ENCODE assay signal across 16 cellular contexts in the genomic region with DNA sequence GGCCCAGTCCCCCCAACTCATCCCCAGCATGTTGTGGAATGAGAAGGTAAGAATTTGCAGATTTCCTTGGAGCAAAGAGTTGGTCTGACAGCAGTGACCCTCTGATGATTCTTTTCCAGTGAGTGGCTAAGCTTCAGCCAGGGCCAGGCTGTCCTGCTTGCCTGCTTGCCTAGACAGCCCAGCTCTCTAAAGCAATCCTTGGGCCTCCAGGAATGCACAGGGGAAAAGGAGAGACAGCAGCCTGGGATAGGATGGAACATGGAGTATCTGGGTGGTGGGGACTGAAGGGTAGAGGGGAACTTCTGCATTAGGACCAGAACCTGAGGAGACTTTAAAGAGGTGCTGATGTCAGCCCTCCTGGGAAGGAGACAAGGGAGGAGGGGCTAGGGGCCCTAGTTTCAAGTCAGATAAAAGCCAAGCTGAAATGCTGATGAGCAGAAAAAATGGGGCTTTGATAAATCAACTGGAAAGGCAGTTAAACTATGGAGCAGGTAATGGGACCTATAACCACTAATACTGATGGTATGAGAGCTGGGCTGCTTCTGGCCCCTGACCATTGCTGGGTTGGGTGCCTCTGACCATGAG. TPM values are rescaled to one million over a fixed set of nuclear protein-coding genes. Genes with fewer than 3 reads are reported as not detected.
DNase-seq lines count a peak whose midpoint lies in the region; ATAC-seq, FAIRE-seq and TF ChIP-seq lines count a peak whose summit lies in the region.
"Had no signal": no experiment of that assay in that cellular context is flagged by ENCODE, and none has a peak within 500 bp of the region (broad histone marks: within the 10 kb centered on the region; RNA-seq: fewer than 3 reads in every experiment).

No MANE protein-coding gene starts in this region.

- H3K27me3 Mint-ChIP-seq in CD8-positive, alpha-beta memory T cell, result peaks cover 73 to 79% of the 10 kb centered on the region in 2 donors
- peaks cover 43% of the 10 kb centered on the region for H3K27me3 Mint-ChIP-seq in IgD-negative memory B cell
- peaks cover 27 to 91% (median 66%) of the 10 kb centered on the region in 5 donors for H3K27me3 Mint-ChIP-seq in naive thymus-derived CD8-positive, alpha-beta T cell

- FAIRE-seq in K562 (lab: Jason Lieb, UNC) (peak; percentile 82), RCC 7860 (lab: Jason Lieb, UNC) (no peak)
- FAIRE-seq: GM12892, GM19239 had no signal

- peak overlapping the region; percentile 10 to 97 (median 66) for H3K4me3 Mint-ChIP-seq in CD8-positive, alpha-beta memory T cell
- H3K4me3 Mint-ChIP-seq in IgD-negative memory B cell, result peak overlapping the region in 3 of 4 donors; percentile 3 to 99 (median 65)
- peak overlapping the region in 9 of 10 donors; percentile 14 to 95 (median 90) for H3K4me3 Mint-ChIP-seq in naive thymus-derived CD8-positive, alpha-beta T cell

- no peaks in the 10 kb centered on the region for H3K36me3 ChIP-seq in CD8-positive, alpha-beta memory T cell (ENCODE audit: insufficient read depth, low read length)
- peaks cover 12% of the 10 kb centered on the region; the same call in 1 of the 3 replicates for H3K36me3 ChIP-seq in K562 (ENCODE audit: control insufficient read depth, insufficient read depth, low read length)
- no peaks in the 10 kb centered on the region for H3K36me3 ChIP-seq in BE2C
- H3K36me3 ChIP-seq: MG63 had no signal

- peaks cover 26% of the 10 kb centered on the region for H3K79me2 ChIP-seq in K562 (ENCODE audit: control insufficient read depth, insufficient read depth, low read length)

- BruUV-seq in K562 (replicated peaks; lab: Mats Ljungman, UMichigan), result no TSS peak

- no peak for TF ChIP-seq RAD21 in K562 (CRISPR knock-in tag; conservative IDR thresholded peaks at IDR 0.05 in 1 of 2, IDR thresholded peaks at IDR 0.05 in 1 of 2)

- no peaks in the 10 kb centered on the region for H4K20me1 ChIP-seq in K562 (replicated peaks; ENCODE audit: control insufficient read depth, insufficient read depth, low read length)

- TF ChIP-seq POLR2A in K562 (conservative IDR thresholded peaks at IDR 0.05), result no peak

- peak overlapping the region; percentile 57 for H3K27ac ChIP-seq in CD8-positive, alpha-beta memory T cell (ENCODE audit: low read depth, low read length)
- H3K27ac ChIP-seq in K562 (ENCODE audit: extremely low read depth, low read depth, low read length), result peak overlapping the region; percentile 86

- peak overlapping the region; percentile 47; the same call in 1 of the 2 replicates for H2AFZ ChIP-seq in K562 (ENCODE audit: low read depth, low read length)

- H3K9me3 ChIP-seq in CD8-positive, alpha-beta memory T cell (ENCODE audit: low read length), result no peaks in the 10 kb centered on the region
- H3K9me3 ChIP-seq in K562 (replicated peaks; ENCODE audit: control insufficient read depth, insufficient read depth, low read depth, low read length) (no peaks in the 10 kb centered on the region), BE2C (no peaks in the 10 kb centered on the region)
- H3K9me3 ChIP-seq: MG63, SK-N-SH had no signal

- POLR2A ChIA-PET in CD8-positive, alpha-beta memory T cell (lab: Charles Lee), result interaction anchor here (0.9 to 1.0 kb wide), 2 partner anchors 10 to 16 kb away, joined by 3 read pairs; a partner anchor contains a TSS
- POLR2A ChIA-PET in K562 (lab: Yijun Ruan, JAX), result interaction anchor here (0.6 to 1.6 kb wide), 6 partner anchors 10 to 1667 kb away, joined by 3 to 5 read pairs (median 3); no protein-coding TSS in a partner anchor
- POLR2A ChIA-PET in naive thymus-derived CD8-positive, alpha-beta T cell (lab: Charles Lee), result interaction anchor here (0.7 to 1.9 kb wide), 2 partner anchors 11 to 144 kb away, joined by 4 to 6 read pairs; no protein-coding TSS in a partner anchor

- H3K9me1 ChIP-seq in K562 (ENCODE audit: control insufficient read depth, insufficient read depth, low read length), result no peaks in the 10 kb centered on the region

- H3K27me3 ChIP-seq in CD8-positive, alpha-beta memory T cell (ENCODE audit: insufficient read depth, low read length, poor library complexity, severe bottlenecking), result peaks cover 47% of the 10 kb centered on the region
- H3K27me3 ChIP-seq in K562 (ENCODE audit: control insufficient read depth in 2 of 2, insufficient read depth in 2 of 2, low read length in 2 of 2) (no peaks in the 10 kb centered on the region), BE2C (peaks cover 97% of the 10 kb centered on the region)
- H3K27me3 ChIP-seq: MG63 had no signal

- peak overlapping the region; percentile 80 to 94; a peak in 3 of 4 replicates for H3K9ac ChIP-seq in K562 (ENCODE audit: insufficient read depth in 1 of 2, low read depth in 2 of 2, low read length in 2 of 2)
- H3K9ac ChIP-seq: SK-N-SH had no signal

- peak overlapping the region; percentile 71 for H3K4me2 ChIP-seq in K562 (ENCODE audit: insufficient read depth, low read length)
- H3K4me2 ChIP-seq: SK-N-SH had no signal

- TF ChIP-seq CTCF in K562 (IDR thresholded peaks at IDR 0.05 in 2 of 3, conservative IDR thresholded peaks at IDR 0.05 in 1 of 3; ENCODE audit: insufficient read depth in 2 of 3, low read depth in 1 of 3, low read length in 3 of 3) (no peak), BE2C (IDR thresholded peaks at IDR 0.05; ENCODE audit: low read depth, low read length) (no peak)

- H3K36me3 Mint-ChIP-seq in CD8-positive, alpha-beta memory T cell, result peaks cover 0 to 6% (median 0%) of the 10 kb centered on the region in 3 donors
- H3K36me3 Mint-ChIP-seq in IgD-negative memory B cell, result peaks cover 4% of the 10 kb centered on the region
- H3K36me3 Mint-ChIP-seq in naive thymus-derived CD8-positive, alpha-beta T cell, result peaks cover 0 to 10% (median 0%) of the 10 kb centered on the region in 3 donors

- no peak overlapping the region for H3K4me3 ChIP-seq in CD8-positive, alpha-beta memory T cell (ENCODE audit: low read length)
- H3K4me3 ChIP-seq in K562 (no peak overlapping the region), BE2C (ENCODE audit: low read depth, low read length) (no peak overlapping the region)

- TF ChIP-seq EP300 in K562 (IDR thresholded peaks at IDR 0.05; ENCODE audit: low read length), result no peak

- DNase-seq in CD8-positive, alpha-beta memory T cell, result no peak
- DNase-seq in K562 (ENCODE audit: extremely low read depth in 1 of 4, low spot score in 3 of 4), result peak in 1 of 4 experiments; percentile 66
- DNase-seq in naive thymus-derived CD8-positive, alpha-beta T cell, result no peak
- no peak for DNase-seq in BE2C
- no peak for DNase-seq in RCC 7860 (ENCODE audit: low spot score)
- DNase-seq in sciatic nerve (ENCODE audit: low spot score), result no peak
- DNase-seq: activated naive CD4-positive, alpha-beta T cell treated with Interleukin-2 at 50 U/mL for 16 hours; DMS153; GOT3; MG63; SK-N-SH had no signal

- CTCF ChIA-PET in CD8-positive, alpha-beta memory T cell (lab: Charles Lee), result interaction anchor here (1.1 to 2.1 kb wide), 3 partner anchors 9 to 155 kb away, joined by 3 to 8 read pairs (median 4); a partner anchor contains a TSS
- CTCF ChIA-PET in K562 (lab: Yijun Ruan, JAX; ENCODE audit: low intra/inter-chr PET ratio), result no interaction called here

- peak overlapping the region in 2 of 8 donors; percentile 7 to 48 for H3K27ac Mint-ChIP-seq in CD8-positive, alpha-beta memory T cell
- peak overlapping the region in 1 of 3 donors; percentile 33 for H3K27ac Mint-ChIP-seq in IgD-negative memory B cell
- peak overlapping the region in 2 of 10 donors; percentile 5 to 48 for H3K27ac Mint-ChIP-seq in naive thymus-derived CD8-positive, alpha-beta T cell
- H3K27ac Mint-ChIP-seq: dendritic cell treated with granulocyte-macrophage colony-stimulating factor and Interleukin-4, amounts not matched to agents 40 ng/mL and 50 ng/mL, for 4 days had no signal

- ATAC-seq in K562 (peak; percentile 31), sciatic nerve (no peak)
- no peak for ATAC-seq in naive thymus-derived CD8-positive, alpha-beta T cell

- intact Hi-C loops in K562 (cut with micrococcal nuclease) (no loop called here), sciatic nerve (cut with DNase I) (no loop called here)

- peaks cover 0 to 3% (median 0%) of the 10 kb centered on the region in 5 donors for H3K9me3 Mint-ChIP-seq in CD8-positive, alpha-beta memory T cell
- peaks cover 0 to 3% (median 0%) of the 10 kb centered on the region in 3 donors for H3K9me3 Mint-ChIP-seq in IgD-negative memory B cell
- no peaks in the 10 kb centered on the region for H3K9me3 Mint-ChIP-seq in naive thymus-derived CD8-positive, alpha-beta T cell
- H3K9me3 Mint-ChIP-seq: dendritic cell treated with granulocyte-macrophage colony-stimulating factor and Interleukin-4, amounts not matched to agents 40 ng/mL and 50 ng/mL, for 4 days had no signal

- H3K4me1 ChIP-seq in CD8-positive, alpha-beta memory T cell (ENCODE audit: insufficient read depth, low read length), result peaks cover 36% of the 10 kb centered on the region
- H3K4me1 ChIP-seq in K562 (replicated peaks in 1 of 2; ENCODE audit: control insufficient read depth in 2 of 2, insufficient read depth in 2 of 2, low read length in 2 of 2), result peaks cover 26 to 55% of the 10 kb centered on the region in 2 experiments
- H3K4me1 ChIP-seq in BE2C, result no peaks in the 10 kb centered on the region

- in situ Hi-C loops in K562 (cut with MboI), result no loop called here

- peaks cover 28 to 48% (median 41%) of the 10 kb centered on the region in 3 donors for H3K4me1 Mint-ChIP-seq in CD8-positive, alpha-beta memory T cell
- H3K4me1 Mint-ChIP-seq in IgD-negative memory B cell, result peaks cover 10 to 15% (median 12%) of the 10 kb centered on the region in 3 donors
- peaks cover 16 to 34% (median 30%) of the 10 kb centered on the region in 4 donors for H3K4me1 Mint-ChIP-seq in naive thymus-derived CD8-positive, alpha-beta T cell

RNA-seq across cellular contexts. Expression of a gene that starts 1.8 kb away (rescaled TPM):
- under 1 TPM; 0.89 to 0.96 TPM for total RNA-seq in CD8-positive, alpha-beta memory T cell
- polyA plus RNA-seq in CD8-positive, alpha-beta memory T cell, result 0.87 TPM
- polyA plus RNA-seq in IgD-negative memory B cell (not detected), K562 (2011; rRNA removed) (5.5 and 5.9 TPM in 2 replicates), K562 (2014; fragmentation: Illumina TruSeq; extraction: Trizol) (10.3 and 11.6 TPM in 2 replicates), K562 (2014; fragmentation: Nextera tagmentation; extraction: Ambion mirVana) (1 to 10 TPM; 5.7 to 5.8 TPM), K562 (2014; rRNA removed) (11.1 and 13.9 TPM in 2 replicates)
- total RNA-seq in K562 (2011; cell fraction: chromatin; rRNA removed; ENCODE audit: low replicate concordance), result 1.4 and 3.5 TPM in 2 replicates
- total RNA-seq in K562 (2011; cell fraction: nucleolus; rRNA removed), result 0.79 and 1.5 TPM in 2 replicates
- 2.1 TPM in 2 replicates for total RNA-seq in K562 (2011; cell fraction: nucleoplasm; rRNA removed)
- total RNA-seq in K562 (2014; rRNA removed) (8.3 and 11.0 TPM in 2 replicates), K562 (2014; rRNA removed; fragmentation: Illumina TruSeq; extraction: Trizol) (13.5 and 14.7 TPM in 2 replicates), K562 (2015; rRNA removed; fragmentation: Illumina TruSeq; extraction: Trizol) (14.8 and 16.7 TPM in 2 replicates), K562 (2021) (8.2 and 10.8 TPM in 2 replicates), sciatic nerve (8.1 TPM)
- 8.3 and 8.4 TPM in 2 replicates for polyA plus RNA-seq in K562 (2011; cell fraction: cytosol; rRNA removed)
- polyA plus RNA-seq in K562 (2011; cell fraction: nucleus; rRNA removed), result 2.7 and 3.9 TPM in 2 replicates
- 10.4 and 16.5 TPM in 2 replicates for polyA plus RNA-seq in K562 (2012)
- polyA minus RNA-seq in K562 (2011; rRNA and poly(A)+ RNA removed), result 1.9 and 2.5 TPM in 2 replicates
- polyA minus RNA-seq in K562 (2011; cell fraction: cytosol; rRNA and poly(A)+ RNA removed), result 2.9 and 3.5 TPM in 2 replicates
- polyA minus RNA-seq in K562 (2011; cell fraction: nucleus; rRNA and poly(A)+ RNA removed), result 0.67 and 2.3 TPM in 2 replicates
- total RNA-seq in naive thymus-derived CD8-positive, alpha-beta T cell, result not detected
- under 1 TPM in 2 of 3 donors, not detected in 1; 0.22 to 0.40 TPM for polyA plus RNA-seq in naive thymus-derived CD8-positive, alpha-beta T cell
- polyA plus RNA-seq in BE2C (2012; ENCODE audit: insufficient read depth, insufficient read length, low read depth), result not detected
- polyA plus RNA-seq: SK-N-SH had no signal

RNA-seq across cellular contexts. Expression of a gene that starts 4.2 kb away (rescaled TPM):
- total RNA-seq in CD8-positive, alpha-beta memory T cell, result under 1 TPM; 0.22 to 0.37 TPM
- polyA plus RNA-seq in CD8-positive, alpha-beta memory T cell, result not detected
- not detected for polyA plus RNA-seq in IgD-negative memory B cell
- 18.7 and 26.2 TPM in 2 replicates for total RNA-seq in K562 (2011; cell fraction: chromatin; rRNA removed; ENCODE audit: low replicate concordance)
- 10.4 and 11.2 TPM in 2 replicates for total RNA-seq in K562 (2011; cell fraction: nucleolus; rRNA removed)
- total RNA-seq in K562 (2011; cell fraction: nucleoplasm; rRNA removed), result 12.0 and 17.8 TPM in 2 replicates
- 6.5 and 9.1 TPM in 2 replicates for total RNA-seq in K562 (2014; rRNA removed)
- 3.9 and 4.9 TPM in 2 replicates for total RNA-seq in K562 (2014; rRNA removed; fragmentation: Illumina TruSeq; extraction: Trizol)
- 7.3 and 7.5 TPM in 2 replicates for total RNA-seq in K562 (2015; rRNA removed; fragmentation: Illumina TruSeq; extraction: Trizol)
- total RNA-seq in K562 (2021), result 10.6 and 14.2 TPM in 2 replicates
- 2.3 and 3.0 TPM in 2 replicates for polyA plus RNA-seq in K562 (2011; rRNA removed)
- 3.7 and 4.0 TPM in 2 replicates for polyA plus RNA-seq in K562 (2011; cell fraction: cytosol; rRNA removed)
- polyA plus RNA-seq in K562 (2011; cell fraction: nucleus; rRNA removed), result 16.7 and 17.3 TPM in 2 replicates
- 9.7 and 11.7 TPM in 2 replicates for polyA plus RNA-seq in K562 (2012)
- 4.0 and 7.7 TPM in 2 replicates for polyA plus RNA-seq in K562 (2014; fragmentation: Illumina TruSeq; extraction: Trizol)
- 1 to 10 TPM; 1.2 to 1.9 TPM for polyA plus RNA-seq in K562 (2014; fragmentation: Nextera tagmentation; extraction: Ambion mirVana)
- 13.7 and 14.8 TPM in 2 replicates for polyA plus RNA-seq in K562 (2014; rRNA removed)
- 0.42 and 0.63 TPM in 2 replicates for polyA minus RNA-seq in K562 (2011; rRNA and poly(A)+ RNA removed)
- 1.3 TPM in 1 of 2 replicates, not detected in the other for polyA minus RNA-seq in K562 (2011; cell fraction: cytosol; rRNA and poly(A)+ RNA removed)
- polyA minus RNA-seq in K562 (2011; cell fraction: nucleus; rRNA and poly(A)+ RNA removed), result 3.5 and 8.1 TPM in 2 replicates
- not detected for total RNA-seq in naive thymus-derived CD8-positive, alpha-beta T cell
- not detected for polyA plus RNA-seq in naive thymus-derived CD8-positive, alpha-beta T cell
- polyA plus RNA-seq in BE2C (2012; ENCODE audit: insufficient read depth, insufficient read length, low read depth), result not detected
- total RNA-seq in sciatic nerve, result 6.3 TPM
- polyA plus RNA-seq: SK-N-SH had no signal

RNA-seq across cellular contexts. Expression of a gene that starts 6.1 kb away (rescaled TPM):
- not detected for total RNA-seq in CD8-positive, alpha-beta memory T cell
- not detected for polyA plus RNA-seq in CD8-positive, alpha-beta memory T cell
- not detected for polyA plus RNA-seq in IgD-negative memory B cell
- total RNA-seq in K562 (2011; cell fraction: chromatin; rRNA removed; ENCODE audit: low replicate concordance), result 13.9 and 15.4 TPM in 2 replicates
- total RNA-seq in K562 (2011; cell fraction: nucleolus; rRNA removed), result 8.9 and 11.7 TPM in 2 replicates
- 12.5 and 25.9 TPM in 2 replicates for total RNA-seq in K562 (2011; cell fraction: nucleoplasm; rRNA removed)
- 5.1 and 9.3 TPM in 2 replicates for total RNA-seq in K562 (2014; rRNA removed)
- total RNA-seq in K562 (2014; rRNA removed; fragmentation: Illumina TruSeq; extraction: Trizol), result 1.5 and 2.9 TPM in 2 replicates
- total RNA-seq in K562 (2015; rRNA removed; fragmentation: Illumina TruSeq; extraction: Trizol), result 2.1 and 2.5 TPM in 2 replicates
- total RNA-seq in K562 (2021), result 14.9 and 17.7 TPM in 2 replicates
- polyA plus RNA-seq in K562 (2011; rRNA removed), result 3.6 and 4.6 TPM in 2 replicates
- polyA plus RNA-seq in K562 (2011; cell fraction: cytosol; rRNA removed), result 7.3 and 10.8 TPM in 2 replicates
- polyA plus RNA-seq in K562 (2011; cell fraction: nucleus; rRNA removed), result 16.6 and 22.3 TPM in 2 replicates
- 5.9 and 20.0 TPM in 2 replicates for polyA plus RNA-seq in K562 (2012)
- 7.0 and 8.3 TPM in 2 replicates for polyA plus RNA-seq in K562 (2014; fragmentation: Illumina TruSeq; extraction: Trizol)
- 1 to 10 TPM in 1 of 2 experiments, under 1 TPM in 1; 0.52 to 1.2 TPM for polyA plus RNA-seq in K562 (2014; fragmentation: Nextera tagmentation; extraction: Ambion mirVana)
- polyA plus RNA-seq in K562 (2014; rRNA removed), result 18.8 and 23.8 TPM in 2 replicates
- 1.8 and 2.2 TPM in 2 replicates for polyA minus RNA-seq in K562 (2011; rRNA and poly(A)+ RNA removed)
- 2.4 and 7.1 TPM in 2 replicates for polyA minus RNA-seq in K562 (2011; cell fraction: cytosol; rRNA and poly(A)+ RNA removed)
- 3.1 and 4.2 TPM in 2 replicates for polyA minus RNA-seq in K562 (2011; cell fraction: nucleus; rRNA and poly(A)+ RNA removed)
- total RNA-seq in naive thymus-derived CD8-positive, alpha-beta T cell, result not detected
- not detected for polyA plus RNA-seq in naive thymus-derived CD8-positive, alpha-beta T cell
- not detected for polyA plus RNA-seq in BE2C (2012; ENCODE audit: insufficient read depth, insufficient read length, low read depth)
- total RNA-seq in sciatic nerve, result 0.98 TPM
- total RNA-seq: fibroblast of villous mesenchyme had no signal
- polyA plus RNA-seq: SK-N-SH had no signal

RNA-seq across cellular contexts. Expression of a gene that starts 15.4 kb away (rescaled TPM):
- total RNA-seq in CD8-positive, alpha-beta memory T cell, result not detected
- polyA plus RNA-seq in CD8-positive, alpha-beta memory T cell, result not detected
- polyA plus RNA-seq in IgD-negative memory B cell (not detected), K562 (2011; rRNA removed) (0.36 and 0.87 TPM in 2 replicates), K562 (2014; fragmentation: Illumina TruSeq; extraction: Trizol) (1.4 and 1.5 TPM in 2 replicates), K562 (2014; fragmentation: Nextera tagmentation; extraction: Ambion mirVana) (under 1 TPM; 0.24 to 0.25 TPM), K562 (2014; rRNA removed) (2.7 and 3.2 TPM in 2 replicates)
- 4.9 and 5.1 TPM in 2 replicates for total RNA-seq in K562 (2011; cell fraction: chromatin; rRNA removed; ENCODE audit: low replicate concordance)
- total RNA-seq in K562 (2011; cell fraction: nucleolus; rRNA removed), result 1.8 and 2.0 TPM in 2 replicates
- 2.4 and 3.7 TPM in 2 replicates for total RNA-seq in K562 (2011; cell fraction: nucleoplasm; rRNA removed)
- total RNA-seq in K562 (2014; rRNA removed) (0.27 and 0.57 TPM in 2 replicates), K562 (2014; rRNA removed; fragmentation: Illumina TruSeq; extraction: Trizol) (0.38 and 0.65 TPM in 2 replicates), K562 (2015; rRNA removed; fragmentation: Illumina TruSeq; extraction: Trizol) (0.75 and 0.80 TPM in 2 replicates), K562 (2021) (2.4 and 2.6 TPM in 2 replicates), sciatic nerve (2.4 TPM)
- 0.36 and 0.52 TPM in 2 replicates for polyA plus RNA-seq in K562 (2011; cell fraction: cytosol; rRNA removed)
- 3.7 TPM in 2 replicates for polyA plus RNA-seq in K562 (2011; cell fraction: nucleus; rRNA removed)
- polyA plus RNA-seq in K562 (2012), result 2.9 and 6.4 TPM in 2 replicates
- 0.11 and 0.15 TPM in 2 replicates for polyA minus RNA-seq in K562 (2011; rRNA and poly(A)+ RNA removed)
- 0.38 and 0.82 TPM in 2 replicates for polyA minus RNA-seq in K562 (2011; cell fraction: cytosol; rRNA and poly(A)+ RNA removed)
- 0.54 and 1.1 TPM in 2 replicates for polyA minus RNA-seq in K562 (2011; cell fraction: nucleus; rRNA and poly(A)+ RNA removed)
- not detected for total RNA-seq in naive thymus-derived CD8-positive, alpha-beta T cell
- polyA plus RNA-seq in naive thymus-derived CD8-positive, alpha-beta T cell, result not detected
- polyA plus RNA-seq in BE2C (2012; ENCODE audit: insufficient read depth, insufficient read length, low read depth), result not detected
- polyA plus RNA-seq: SK-N-SH had no signal

RNA-seq across cellular contexts. Expression of a gene that starts 17.1 kb away (rescaled TPM):
- total RNA-seq in CD8-positive, alpha-beta memory T cell, result 1 to 10 TPM; 2.0 to 2.6 TPM
- polyA plus RNA-seq in CD8-positive, alpha-beta memory T cell, result not detected
- not detected for polyA plus RNA-seq in IgD-negative memory B cell
- total RNA-seq in K562 (2011; cell fraction: chromatin; rRNA removed; ENCODE audit: low replicate concordance), result 92.5 and 108 TPM in 2 replicates
- 55.1 and 62.2 TPM in 2 replicates for total RNA-seq in K562 (2011; cell fraction: nucleolus; rRNA removed)
- 83.2 and 118 TPM in 2 replicates for total RNA-seq in K562 (2011; cell fraction: nucleoplasm; rRNA removed)
- 77.6 and 91.3 TPM in 2 replicates for total RNA-seq in K562 (2014; rRNA removed)
- 64.8 and 71.4 TPM in 2 replicates for total RNA-seq in K562 (2014; rRNA removed; fragmentation: Illumina TruSeq; extraction: Trizol)
- 54.3 and 54.6 TPM in 2 replicates for total RNA-seq in K562 (2015; rRNA removed; fragmentation: Illumina TruSeq; extraction: Trizol)
- total RNA-seq in K562 (2021), result 136 and 146 TPM in 2 replicates
- 104 and 141 TPM in 2 replicates for polyA plus RNA-seq in K562 (2011; rRNA removed)
- 113 and 142 TPM in 2 replicates for polyA plus RNA-seq in K562 (2011; cell fraction: cytosol; rRNA removed)
- 117 and 138 TPM in 2 replicates for polyA plus RNA-seq in K562 (2011; cell fraction: nucleus; rRNA removed)
- polyA plus RNA-seq in K562 (2012), result 89.9 and 176 TPM in 2 replicates
- 187 and 196 TPM in 2 replicates for polyA plus RNA-seq in K562 (2014; fragmentation: Illumina TruSeq; extraction: Trizol)
- 1 to 10 TPM; 3.1 to 5.2 TPM for polyA plus RNA-seq in K562 (2014; fragmentation: Nextera tagmentation; extraction: Ambion mirVana)
- polyA plus RNA-seq in K562 (2014; rRNA removed), result 136 and 145 TPM in 2 replicates
- 54.1 and 61.9 TPM in 2 replicates for polyA minus RNA-seq in K562 (2011; rRNA and poly(A)+ RNA removed)
- polyA minus RNA-seq in K562 (2011; cell fraction: cytosol; rRNA and poly(A)+ RNA removed), result 46.9 and 52.2 TPM in 2 replicates
- polyA minus RNA-seq in K562 (2011; cell fraction: nucleus; rRNA and poly(A)+ RNA removed), result 28.9 and 46.7 TPM in 2 replicates
- total RNA-seq in naive thymus-derived CD8-positive, alpha-beta T cell, result not detected
- under 1 TPM in 1 of 3 donors, not detected in 2; 0.13 TPM for polyA plus RNA-seq in naive thymus-derived CD8-positive, alpha-beta T cell
- polyA plus RNA-seq in BE2C (2012; ENCODE audit: insufficient read depth, insufficient read length, low read depth), result not detected
- total RNA-seq in sciatic nerve, result 0.18 TPM
- total RNA-seq: fibroblast of villous mesenchyme had no signal
- polyA plus RNA-seq: SK-N-SH had no signal
